In genomic region chr3:45165497-45166282, GRCh38 we compare ENCODE assay signal across 2 cellular contexts.
TF ChIP-seq lines count a peak whose summit lies in the region.

No MANE protein-coding gene starts in this region.

TF ChIP-seq in SK-N-SH, 30 proteins besides CTCF, POLR2A, EP300 and RAD21:
- TF ChIP-seq EZH2phosphoT487 (IDR thresholded peaks at IDR 0.05; ENCODE audit: borderline replicate concordance, low read depth): no peak
- no peak for TF ChIP-seq SMC3 (IDR thresholded peaks at IDR 0.05; ENCODE audit: low read depth, low read length)
- TF ChIP-seq TEAD4 (IDR thresholded peaks at IDR 0.05; ENCODE audit: borderline replicate concordance, insufficient read depth): no peak
- TF ChIP-seq PBX3 (IDR thresholded peaks at IDR 0.05): no peak
- no peak for TF ChIP-seq FOXM1 (IDR thresholded peaks at IDR 0.05; ENCODE audit: low read depth)
- no peak for TF ChIP-seq POLR2AphosphoS5 (IDR thresholded peaks at IDR 0.05; ENCODE audit: low read depth, low read length)
- TF ChIP-seq GABPA (IDR thresholded peaks at IDR 0.05; ENCODE audit: low read depth): no peak
- TF ChIP-seq MEF2A (IDR thresholded peaks at IDR 0.05; ENCODE audit: borderline replicate concordance, low read depth): no peak
- no peak for TF ChIP-seq REST (IDR thresholded peaks at IDR 0.05; ENCODE audit: low read depth, low read length)
- TF ChIP-seq USF2 (IDR thresholded peaks at IDR 0.05; ENCODE audit: borderline replicate concordance, low read depth, low read length): no peak
- TF ChIP-seq CHD2 (IDR thresholded peaks at IDR 0.05; ENCODE audit: low read length, partially characterized antibody): no peak
- TF ChIP-seq NFIC (IDR thresholded peaks at IDR 0.05; ENCODE audit: borderline replicate concordance): no peak
- TF ChIP-seq TAF1 (IDR thresholded peaks at IDR 0.05; ENCODE audit: borderline replicate concordance, low read depth, low read length): no peak

TF ChIP-seq in SK-N-SH treated with all-trans-retinoic acid at 6 μM for 48 hours, 23 proteins besides CTCF, POLR2A, EP300 and RAD21:
- no peak for TF ChIP-seq CSRNP3 (CRISPR knock-in tag; IDR thresholded peaks at IDR 0.05)
- TF ChIP-seq TCF4 (CRISPR knock-in tag; IDR thresholded peaks at IDR 0.05; ENCODE audit: borderline replicate concordance): no peak
- TF ChIP-seq PATZ1 (CRISPR knock-in tag; IDR thresholded peaks at IDR 0.05; ENCODE audit: borderline replicate concordance): no peak
- no peak for TF ChIP-seq CREB5 (CRISPR knock-in tag; IDR thresholded peaks at IDR 0.05; ENCODE audit: low read depth)
- TF ChIP-seq CSDC2 (CRISPR knock-in tag; IDR thresholded peaks at IDR 0.05): no peak
- TF ChIP-seq TSHZ2 (CRISPR knock-in tag; IDR thresholded peaks at IDR 0.05): no peak
- no peak for TF ChIP-seq ESRRG (CRISPR knock-in tag; IDR thresholded peaks at IDR 0.05)
- TF ChIP-seq ISL1 (CRISPR knock-in tag; IDR thresholded peaks at IDR 0.05): no peak
- no peak for TF ChIP-seq ZFP30 (CRISPR knock-in tag; IDR thresholded peaks at IDR 0.05)
- no peak for TF ChIP-seq ZNF70 (CRISPR knock-in tag; IDR thresholded peaks at IDR 0.05)
- no peak for TF ChIP-seq PPARA (CRISPR knock-in tag; IDR thresholded peaks at IDR 0.05; ENCODE audit: borderline replicate concordance)
- TF ChIP-seq BACH2 (CRISPR knock-in tag; IDR thresholded peaks at IDR 0.05; ENCODE audit: borderline replicate concordance): no peak
- no peak for TF ChIP-seq ARNTL (CRISPR knock-in tag; IDR thresholded peaks at IDR 0.05; ENCODE audit: borderline replicate concordance, low read depth)
- TF ChIP-seq ZNF565 (CRISPR knock-in tag; conservative IDR thresholded peaks at IDR 0.05; ENCODE audit: low read depth): no peak
